In the genomic region with DNA sequence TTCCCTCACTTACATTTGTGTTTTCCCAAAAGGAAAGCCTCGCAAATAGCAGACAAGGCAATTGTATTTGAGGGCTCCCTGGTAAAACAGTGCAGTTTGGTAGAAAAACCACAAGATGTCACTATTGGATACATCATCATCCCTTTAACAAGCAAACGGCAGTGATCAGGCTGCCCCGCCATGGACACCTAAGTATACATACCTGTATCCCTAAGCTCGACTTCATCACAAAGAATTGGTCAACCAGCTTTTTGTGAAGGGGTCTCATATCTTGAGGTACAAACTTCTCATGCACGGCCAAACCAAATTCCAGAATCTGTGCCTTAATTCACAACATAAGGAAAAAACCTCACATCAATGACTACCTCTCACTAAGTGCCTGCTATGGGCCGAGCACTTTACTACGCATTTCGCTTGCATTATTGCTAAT, we compare ENCODE assay signal across 1 cellular context.
TF ChIP-seq lines count a peak whose summit lies in the region.

No MANE protein-coding gene starts in this region.

TF ChIP-seq in K562, 482 proteins besides CTCF, POLR2A, EP300 and RAD21 (continued from another document and continues in another):
- TF ChIP-seq, protein P1, sequence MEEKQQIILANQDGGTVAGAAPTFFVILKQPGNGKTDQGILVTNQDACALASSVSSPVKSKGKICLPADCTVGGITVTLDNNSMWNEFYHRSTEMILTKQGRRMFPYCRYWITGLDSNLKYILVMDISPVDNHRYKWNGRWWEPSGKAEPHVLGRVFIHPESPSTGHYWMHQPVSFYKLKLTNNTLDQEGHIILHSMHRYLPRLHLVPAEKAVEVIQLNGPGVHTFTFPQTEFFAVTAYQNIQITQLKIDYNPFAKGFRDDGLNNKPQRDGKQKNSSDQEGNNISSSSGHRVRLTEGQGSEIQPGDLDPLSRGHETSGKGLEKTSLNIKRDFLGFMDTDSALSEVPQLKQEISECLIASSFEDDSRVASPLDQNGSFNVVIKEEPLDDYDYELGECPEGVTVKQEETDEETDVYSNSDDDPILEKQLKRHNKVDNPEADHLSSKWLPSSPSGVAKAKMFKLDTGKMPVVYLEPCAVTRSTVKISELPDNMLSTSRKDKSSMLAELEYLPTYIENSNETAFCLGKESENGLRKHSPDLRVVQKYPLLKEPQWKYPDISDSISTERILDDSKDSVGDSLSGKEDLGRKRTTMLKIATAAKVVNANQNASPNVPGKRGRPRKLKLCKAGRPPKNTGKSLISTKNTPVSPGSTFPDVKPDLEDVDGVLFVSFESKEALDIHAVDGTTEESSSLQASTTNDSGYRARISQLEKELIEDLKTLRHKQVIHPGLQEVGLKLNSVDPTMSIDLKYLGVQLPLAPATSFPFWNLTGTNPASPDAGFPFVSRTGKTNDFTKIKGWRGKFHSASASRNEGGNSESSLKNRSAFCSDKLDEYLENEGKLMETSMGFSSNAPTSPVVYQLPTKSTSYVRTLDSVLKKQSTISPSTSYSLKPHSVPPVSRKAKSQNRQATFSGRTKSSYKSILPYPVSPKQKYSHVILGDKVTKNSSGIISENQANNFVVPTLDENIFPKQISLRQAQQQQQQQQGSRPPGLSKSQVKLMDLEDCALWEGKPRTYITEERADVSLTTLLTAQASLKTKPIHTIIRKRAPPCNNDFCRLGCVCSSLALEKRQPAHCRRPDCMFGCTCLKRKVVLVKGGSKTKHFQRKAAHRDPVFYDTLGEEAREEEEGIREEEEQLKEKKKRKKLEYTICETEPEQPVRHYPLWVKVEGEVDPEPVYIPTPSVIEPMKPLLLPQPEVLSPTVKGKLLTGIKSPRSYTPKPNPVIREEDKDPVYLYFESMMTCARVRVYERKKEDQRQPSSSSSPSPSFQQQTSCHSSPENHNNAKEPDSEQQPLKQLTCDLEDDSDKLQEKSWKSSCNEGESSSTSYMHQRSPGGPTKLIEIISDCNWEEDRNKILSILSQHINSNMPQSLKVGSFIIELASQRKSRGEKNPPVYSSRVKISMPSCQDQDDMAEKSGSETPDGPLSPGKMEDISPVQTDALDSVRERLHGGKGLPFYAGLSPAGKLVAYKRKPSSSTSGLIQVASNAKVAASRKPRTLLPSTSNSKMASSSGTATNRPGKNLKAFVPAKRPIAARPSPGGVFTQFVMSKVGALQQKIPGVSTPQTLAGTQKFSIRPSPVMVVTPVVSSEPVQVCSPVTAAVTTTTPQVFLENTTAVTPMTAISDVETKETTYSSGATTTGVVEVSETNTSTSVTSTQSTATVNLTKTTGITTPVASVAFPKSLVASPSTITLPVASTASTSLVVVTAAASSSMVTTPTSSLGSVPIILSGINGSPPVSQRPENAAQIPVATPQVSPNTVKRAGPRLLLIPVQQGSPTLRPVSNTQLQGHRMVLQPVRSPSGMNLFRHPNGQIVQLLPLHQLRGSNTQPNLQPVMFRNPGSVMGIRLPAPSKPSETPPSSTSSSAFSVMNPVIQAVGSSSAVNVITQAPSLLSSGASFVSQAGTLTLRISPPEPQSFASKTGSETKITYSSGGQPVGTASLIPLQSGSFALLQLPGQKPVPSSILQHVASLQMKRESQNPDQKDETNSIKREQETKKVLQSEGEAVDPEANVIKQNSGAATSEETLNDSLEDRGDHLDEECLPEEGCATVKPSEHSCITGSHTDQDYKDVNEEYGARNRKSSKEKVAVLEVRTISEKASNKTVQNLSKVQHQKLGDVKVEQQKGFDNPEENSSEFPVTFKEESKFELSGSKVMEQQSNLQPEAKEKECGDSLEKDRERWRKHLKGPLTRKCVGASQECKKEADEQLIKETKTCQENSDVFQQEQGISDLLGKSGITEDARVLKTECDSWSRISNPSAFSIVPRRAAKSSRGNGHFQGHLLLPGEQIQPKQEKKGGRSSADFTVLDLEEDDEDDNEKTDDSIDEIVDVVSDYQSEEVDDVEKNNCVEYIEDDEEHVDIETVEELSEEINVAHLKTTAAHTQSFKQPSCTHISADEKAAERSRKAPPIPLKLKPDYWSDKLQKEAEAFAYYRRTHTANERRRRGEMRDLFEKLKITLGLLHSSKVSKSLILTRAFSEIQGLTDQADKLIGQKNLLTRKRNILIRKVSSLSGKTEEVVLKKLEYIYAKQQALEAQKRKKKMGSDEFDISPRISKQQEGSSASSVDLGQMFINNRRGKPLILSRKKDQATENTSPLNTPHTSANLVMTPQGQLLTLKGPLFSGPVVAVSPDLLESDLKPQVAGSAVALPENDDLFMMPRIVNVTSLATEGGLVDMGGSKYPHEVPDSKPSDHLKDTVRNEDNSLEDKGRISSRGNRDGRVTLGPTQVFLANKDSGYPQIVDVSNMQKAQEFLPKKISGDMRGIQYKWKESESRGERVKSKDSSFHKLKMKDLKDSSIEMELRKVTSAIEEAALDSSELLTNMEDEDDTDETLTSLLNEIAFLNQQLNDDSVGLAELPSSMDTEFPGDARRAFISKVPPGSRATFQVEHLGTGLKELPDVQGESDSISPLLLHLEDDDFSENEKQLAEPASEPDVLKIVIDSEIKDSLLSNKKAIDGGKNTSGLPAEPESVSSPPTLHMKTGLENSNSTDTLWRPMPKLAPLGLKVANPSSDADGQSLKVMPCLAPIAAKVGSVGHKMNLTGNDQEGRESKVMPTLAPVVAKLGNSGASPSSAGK (IDR thresholded peaks at IDR 0.05): no peak
- TF ChIP-seq FOXM1 (IDR thresholded peaks at IDR 0.05; ENCODE audit: low read depth): no peak
- no peak for TF ChIP-seq FOXM1 (CRISPR knock-in tag; IDR thresholded peaks at IDR 0.05; ENCODE audit: low read depth)
- no peak for TF ChIP-seq LARP7 (IDR thresholded peaks at IDR 0.05)
- peak; percentile 48 for TF ChIP-seq RBM39 (optimal IDR thresholded peaks at IDR 0.05; ENCODE audit: low read depth, low read length)
- 0 out of 2 replicates have a peak, but pooled peaks have one; percentile 56 for TF ChIP-seq CC2D1A (IDR thresholded peaks at IDR 0.05)
- no peak for TF ChIP-seq ETS2 (tag; IDR thresholded peaks at IDR 0.05; ENCODE audit: borderline replicate concordance, poor library complexity, severe bottlenecking)
- TF ChIP-seq SMARCC2 (IDR thresholded peaks at IDR 0.05; ENCODE audit: low read depth): no peak
- no peak for TF ChIP-seq ZC3H4 (CRISPR knock-in tag; IDR thresholded peaks at IDR 0.05; ENCODE audit: borderline replicate concordance)
- no peak for TF ChIP-seq SUPT5H (IDR thresholded peaks at IDR 0.05)
- TF ChIP-seq, protein P2, sequence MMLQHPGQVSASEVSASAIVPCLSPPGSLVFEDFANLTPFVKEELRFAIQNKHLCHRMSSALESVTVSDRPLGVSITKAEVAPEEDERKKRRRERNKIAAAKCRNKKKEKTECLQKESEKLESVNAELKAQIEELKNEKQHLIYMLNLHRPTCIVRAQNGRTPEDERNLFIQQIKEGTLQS (IDR thresholded peaks at IDR 0.05): no peak
- TF ChIP-seq, protein P2 (CRISPR knock-in tag; conservative IDR thresholded peaks at IDR 0.05): peak; percentile 63; the same call in 1 of the 2 replicates
- no peak for TF ChIP-seq HMGN3 (IDR thresholded peaks at IDR 0.05; ENCODE audit: borderline replicate concordance, extremely low read depth, insufficient read length, low read depth, low read length)
- TF ChIP-seq JUNB (CRISPR knock-in tag; conservative IDR thresholded peaks at IDR 0.05): no peak
- no peak for TF ChIP-seq FOSL1 (tag; conservative IDR thresholded peaks at IDR 0.05)
- 0 out of 2 replicates have a peak, but pooled peaks have one; percentile 28 for TF ChIP-seq MTA3 (IDR thresholded peaks at IDR 0.05; ENCODE audit: borderline replicate concordance)
- no peak for TF ChIP-seq ZNF644 (tag; IDR thresholded peaks at IDR 0.05; ENCODE audit: low read depth)
- TF ChIP-seq, protein P3, sequence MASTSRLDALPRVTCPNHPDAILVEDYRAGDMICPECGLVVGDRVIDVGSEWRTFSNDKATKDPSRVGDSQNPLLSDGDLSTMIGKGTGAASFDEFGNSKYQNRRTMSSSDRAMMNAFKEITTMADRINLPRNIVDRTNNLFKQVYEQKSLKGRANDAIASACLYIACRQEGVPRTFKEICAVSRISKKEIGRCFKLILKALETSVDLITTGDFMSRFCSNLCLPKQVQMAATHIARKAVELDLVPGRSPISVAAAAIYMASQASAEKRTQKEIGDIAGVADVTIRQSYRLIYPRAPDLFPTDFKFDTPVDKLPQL (IDR thresholded peaks at IDR 0.05; ENCODE audit: extremely low read depth, insufficient read length): no peak
- TF ChIP-seq ZNF165 (CRISPR knock-in tag; IDR thresholded peaks at IDR 0.05; ENCODE audit: borderline replicate concordance): no peak
- TF ChIP-seq, protein P4, sequence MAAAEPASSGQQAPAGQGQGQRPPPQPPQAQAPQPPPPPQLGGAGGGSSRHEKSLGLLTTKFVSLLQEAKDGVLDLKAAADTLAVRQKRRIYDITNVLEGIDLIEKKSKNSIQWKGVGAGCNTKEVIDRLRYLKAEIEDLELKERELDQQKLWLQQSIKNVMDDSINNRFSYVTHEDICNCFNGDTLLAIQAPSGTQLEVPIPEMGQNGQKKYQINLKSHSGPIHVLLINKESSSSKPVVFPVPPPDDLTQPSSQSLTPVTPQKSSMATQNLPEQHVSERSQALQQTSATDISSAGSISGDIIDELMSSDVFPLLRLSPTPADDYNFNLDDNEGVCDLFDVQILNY (CRISPR knock-in tag; IDR thresholded peaks at IDR 0.05): no peak
- no peak for TF ChIP-seq RFX7 (CRISPR knock-in tag; IDR thresholded peaks at IDR 0.05)
- TF ChIP-seq EHMT2 (IDR thresholded peaks at IDR 0.05): no peak
- TF ChIP-seq TFAM (CRISPR knock-in tag; conservative IDR thresholded peaks at IDR 0.05): no peak
- no peak for TF ChIP-seq CREB1 (IDR thresholded peaks at IDR 0.05)
- 0 out of 2 replicates have a peak, but pooled peaks have one; percentile 36 for TF ChIP-seq CREB1 (CRISPR knock-in tag; IDR thresholded peaks at IDR 0.05)
- TF ChIP-seq, protein P5, sequence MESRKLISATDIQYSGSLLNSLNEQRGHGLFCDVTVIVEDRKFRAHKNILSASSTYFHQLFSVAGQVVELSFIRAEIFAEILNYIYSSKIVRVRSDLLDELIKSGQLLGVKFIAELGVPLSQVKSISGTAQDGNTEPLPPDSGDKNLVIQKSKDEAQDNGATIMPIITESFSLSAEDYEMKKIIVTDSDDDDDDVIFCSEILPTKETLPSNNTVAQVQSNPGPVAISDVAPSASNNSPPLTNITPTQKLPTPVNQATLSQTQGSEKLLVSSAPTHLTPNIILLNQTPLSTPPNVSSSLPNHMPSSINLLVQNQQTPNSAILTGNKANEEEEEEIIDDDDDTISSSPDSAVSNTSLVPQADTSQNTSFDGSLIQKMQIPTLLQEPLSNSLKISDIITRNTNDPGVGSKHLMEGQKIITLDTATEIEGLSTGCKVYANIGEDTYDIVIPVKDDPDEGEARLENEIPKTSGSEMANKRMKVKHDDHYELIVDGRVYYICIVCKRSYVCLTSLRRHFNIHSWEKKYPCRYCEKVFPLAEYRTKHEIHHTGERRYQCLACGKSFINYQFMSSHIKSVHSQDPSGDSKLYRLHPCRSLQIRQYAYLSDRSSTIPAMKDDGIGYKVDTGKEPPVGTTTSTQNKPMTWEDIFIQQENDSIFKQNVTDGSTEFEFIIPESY (CRISPR knock-in tag; IDR thresholded peaks at IDR 0.05): no peak
- TF ChIP-seq, protein P6, sequence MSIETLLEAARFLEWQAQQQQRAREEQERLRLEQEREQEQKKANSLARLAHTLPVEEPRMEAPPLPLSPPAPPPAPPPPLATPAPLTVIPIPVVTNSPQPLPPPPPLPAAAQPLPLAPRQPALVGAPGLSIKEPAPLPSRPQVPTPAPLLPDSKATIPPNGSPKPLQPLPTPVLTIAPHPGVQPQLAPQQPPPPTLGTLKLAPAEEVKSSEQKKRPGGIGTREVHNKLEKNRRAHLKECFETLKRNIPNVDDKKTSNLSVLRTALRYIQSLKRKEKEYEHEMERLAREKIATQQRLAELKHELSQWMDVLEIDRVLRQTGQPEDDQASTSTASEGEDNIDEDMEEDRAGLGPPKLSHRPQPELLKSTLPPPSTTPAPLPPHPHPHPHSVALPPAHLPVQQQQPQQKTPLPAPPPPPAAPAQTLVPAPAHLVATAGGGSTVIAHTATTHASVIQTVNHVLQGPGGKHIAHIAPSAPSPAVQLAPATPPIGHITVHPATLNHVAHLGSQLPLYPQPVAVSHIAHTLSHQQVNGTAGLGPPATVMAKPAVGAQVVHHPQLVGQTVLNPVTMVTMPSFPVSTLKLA (conservative IDR thresholded peaks at IDR 0.05): no peak
- peak; percentile 94 for TF ChIP-seq STAG1 (CRISPR knock-in tag; IDR thresholded peaks at IDR 0.05; ENCODE audit: borderline replicate concordance)
- no peak for TF ChIP-seq U2AF2 (optimal IDR thresholded peaks at IDR 0.05; ENCODE audit: low read depth, low read length)
- TF ChIP-seq BRD4 (IDR thresholded peaks at IDR 0.05): no peak
- no peak for TF ChIP-seq SREBF2 (CRISPR knock-in tag; IDR thresholded peaks at IDR 0.05)
- TF ChIP-seq ADNP (tag; IDR thresholded peaks at IDR 0.05): no peak
- TF ChIP-seq NR2C2 (CRISPR knock-in tag; IDR thresholded peaks at IDR 0.05): no peak
- no peak for TF ChIP-seq NR2C2 (tag; IDR thresholded peaks at IDR 0.05)
- peak; percentile 74; the same call in 1 of the 2 replicates for TF ChIP-seq LCOR (CRISPR knock-in tag; IDR thresholded peaks at IDR 0.05)
- TF ChIP-seq ZBED1 (IDR thresholded peaks at IDR 0.05): no peak
- TF ChIP-seq, protein P7, sequence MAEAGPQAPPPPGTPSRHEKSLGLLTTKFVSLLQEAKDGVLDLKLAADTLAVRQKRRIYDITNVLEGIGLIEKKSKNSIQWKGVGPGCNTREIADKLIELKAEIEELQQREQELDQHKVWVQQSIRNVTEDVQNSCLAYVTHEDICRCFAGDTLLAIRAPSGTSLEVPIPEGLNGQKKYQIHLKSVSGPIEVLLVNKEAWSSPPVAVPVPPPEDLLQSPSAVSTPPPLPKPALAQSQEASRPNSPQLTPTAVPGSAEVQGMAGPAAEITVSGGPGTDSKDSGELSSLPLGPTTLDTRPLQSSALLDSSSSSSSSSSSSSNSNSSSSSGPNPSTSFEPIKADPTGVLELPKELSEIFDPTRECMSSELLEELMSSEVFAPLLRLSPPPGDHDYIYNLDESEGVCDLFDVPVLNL (CRISPR knock-in tag; IDR thresholded peaks at IDR 0.05; ENCODE audit: low read depth): no peak
- TF ChIP-seq HDAC1 (IDR thresholded peaks at IDR 0.05): no peak
- no peak for TF ChIP-seq BCOR (IDR thresholded peaks at IDR 0.05)
- TF ChIP-seq CHD4 (IDR thresholded peaks at IDR 0.05; ENCODE audit: insufficient read depth, insufficient replicate concordance, low read depth, low read length, poor library complexity, severe bottlenecking): no peak
- no peak for TF ChIP-seq MEF2D (tag; conservative IDR thresholded peaks at IDR 0.05; ENCODE audit: low read depth)
